ENCODE assay signal across 1 cellular context in genomic region chr5:177606071-177607051, GRCh38.
TF ChIP-seq lines count a peak whose summit lies in the region.

No MANE protein-coding gene starts in this region.

TF ChIP-seq in GM23338, 12 proteins besides CTCF, POLR2A, EP300 and RAD21 (continued from another document):
- TF ChIP-seq, protein P1, sequence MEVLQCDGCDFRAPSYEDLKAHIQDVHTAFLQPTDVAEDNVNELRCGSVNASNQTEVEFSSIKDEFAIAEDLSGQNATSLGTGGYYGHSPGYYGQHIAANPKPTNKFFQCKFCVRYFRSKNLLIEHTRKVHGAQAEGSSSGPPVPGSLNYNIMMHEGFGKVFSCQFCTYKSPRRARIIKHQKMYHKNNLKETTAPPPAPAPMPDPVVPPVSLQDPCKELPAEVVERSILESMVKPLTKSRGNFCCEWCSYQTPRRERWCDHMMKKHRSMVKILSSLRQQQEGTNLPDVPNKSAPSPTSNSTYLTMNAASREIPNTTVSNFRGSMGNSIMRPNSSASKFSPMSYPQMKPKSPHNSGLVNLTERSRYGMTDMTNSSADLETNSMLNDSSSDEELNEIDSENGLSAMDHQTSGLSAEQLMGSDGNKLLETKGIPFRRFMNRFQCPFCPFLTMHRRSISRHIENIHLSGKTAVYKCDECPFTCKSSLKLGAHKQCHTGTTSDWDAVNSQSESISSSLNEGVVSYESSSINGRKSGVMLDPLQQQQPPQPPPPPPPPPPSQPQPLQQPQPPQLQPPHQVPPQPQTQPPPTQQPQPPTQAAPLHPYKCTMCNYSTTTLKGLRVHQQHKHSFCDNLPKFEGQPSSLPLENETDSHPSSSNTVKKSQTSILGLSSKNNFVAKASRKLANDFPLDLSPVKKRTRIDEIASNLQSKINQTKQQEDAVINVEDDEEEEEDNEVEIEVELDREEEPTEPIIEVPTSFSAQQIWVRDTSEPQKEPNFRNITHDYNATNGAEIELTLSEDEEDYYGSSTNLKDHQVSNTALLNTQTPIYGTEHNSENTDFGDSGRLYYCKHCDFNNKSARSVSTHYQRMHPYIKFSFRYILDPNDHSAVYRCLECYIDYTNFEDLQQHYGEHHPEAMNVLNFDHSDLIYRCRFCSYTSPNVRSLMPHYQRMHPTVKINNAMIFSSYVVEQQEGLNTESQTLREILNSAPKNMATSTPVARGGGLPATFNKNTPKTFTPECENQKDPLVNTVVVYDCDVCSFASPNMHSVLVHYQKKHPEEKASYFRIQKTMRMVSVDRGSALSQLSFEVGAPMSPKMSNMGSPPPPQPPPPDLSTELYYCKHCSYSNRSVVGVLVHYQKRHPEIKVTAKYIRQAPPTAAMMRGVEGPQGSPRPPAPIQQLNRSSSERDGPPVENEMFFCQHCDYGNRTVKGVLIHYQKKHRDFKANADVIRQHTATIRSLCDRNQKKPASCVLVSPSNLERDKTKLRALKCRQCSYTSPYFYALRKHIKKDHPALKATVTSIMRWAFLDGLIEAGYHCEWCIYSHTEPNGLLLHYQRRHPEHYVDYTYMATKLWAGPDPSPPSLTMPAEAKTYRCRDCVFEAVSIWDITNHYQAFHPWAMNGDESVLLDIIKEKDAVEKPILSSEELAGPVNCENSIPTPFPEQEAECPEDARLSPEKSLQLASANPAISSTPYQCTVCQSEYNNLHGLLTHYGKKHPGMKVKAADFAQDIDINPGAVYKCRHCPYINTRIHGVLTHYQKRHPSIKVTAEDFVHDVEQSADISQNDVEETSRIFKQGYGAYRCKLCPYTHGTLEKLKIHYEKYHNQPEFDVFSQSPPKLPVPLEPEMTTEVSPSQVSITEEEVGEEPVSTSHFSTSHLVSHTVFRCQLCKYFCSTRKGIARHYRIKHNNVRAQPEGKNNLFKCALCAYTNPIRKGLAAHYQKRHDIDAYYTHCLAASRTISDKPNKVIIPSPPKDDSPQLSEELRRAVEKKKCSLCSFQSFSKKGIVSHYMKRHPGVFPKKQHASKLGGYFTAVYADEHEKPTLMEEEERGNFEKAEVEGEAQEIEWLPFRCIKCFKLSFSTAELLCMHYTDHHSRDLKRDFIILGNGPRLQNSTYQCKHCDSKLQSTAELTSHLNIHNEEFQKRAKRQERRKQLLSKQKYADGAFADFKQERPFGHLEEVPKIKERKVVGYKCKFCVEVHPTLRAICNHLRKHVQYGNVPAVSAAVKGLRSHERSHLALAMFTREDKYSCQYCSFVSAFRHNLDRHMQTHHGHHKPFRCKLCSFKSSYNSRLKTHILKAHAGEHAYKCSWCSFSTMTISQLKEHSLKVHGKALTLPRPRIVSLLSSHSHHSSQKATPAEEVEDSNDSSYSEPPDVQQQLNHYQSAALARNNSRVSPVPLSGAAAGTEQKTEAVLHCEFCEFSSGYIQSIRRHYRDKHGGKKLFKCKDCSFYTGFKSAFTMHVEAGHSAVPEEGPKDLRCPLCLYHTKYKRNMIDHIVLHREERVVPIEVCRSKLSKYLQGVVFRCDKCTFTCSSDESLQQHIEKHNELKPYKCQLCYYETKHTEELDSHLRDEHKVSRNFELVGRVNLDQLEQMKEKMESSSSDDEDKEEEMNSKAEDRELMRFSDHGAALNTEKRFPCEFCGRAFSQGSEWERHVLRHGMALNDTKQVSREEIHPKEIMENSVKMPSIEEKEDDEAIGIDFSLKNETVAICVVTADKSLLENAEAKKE (CRISPR knock-in tag; IDR thresholded peaks at IDR 0.05) = no peak
- TF ChIP-seq, protein P2, sequence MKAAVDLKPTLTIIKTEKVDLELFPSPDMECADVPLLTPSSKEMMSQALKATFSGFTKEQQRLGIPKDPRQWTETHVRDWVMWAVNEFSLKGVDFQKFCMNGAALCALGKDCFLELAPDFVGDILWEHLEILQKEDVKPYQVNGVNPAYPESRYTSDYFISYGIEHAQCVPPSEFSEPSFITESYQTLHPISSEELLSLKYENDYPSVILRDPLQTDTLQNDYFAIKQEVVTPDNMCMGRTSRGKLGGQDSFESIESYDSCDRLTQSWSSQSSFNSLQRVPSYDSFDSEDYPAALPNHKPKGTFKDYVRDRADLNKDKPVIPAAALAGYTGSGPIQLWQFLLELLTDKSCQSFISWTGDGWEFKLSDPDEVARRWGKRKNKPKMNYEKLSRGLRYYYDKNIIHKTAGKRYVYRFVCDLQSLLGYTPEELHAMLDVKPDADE (IDR thresholded peaks at IDR 0.05) = no peak
- TF ChIP-seq CREB1 (CRISPR knock-in tag; IDR thresholded peaks at IDR 0.05; ENCODE audit: low read depth) = no peak
